Comparison of ENCODE assay signal across 1 cellular context in the genomic region with DNA sequence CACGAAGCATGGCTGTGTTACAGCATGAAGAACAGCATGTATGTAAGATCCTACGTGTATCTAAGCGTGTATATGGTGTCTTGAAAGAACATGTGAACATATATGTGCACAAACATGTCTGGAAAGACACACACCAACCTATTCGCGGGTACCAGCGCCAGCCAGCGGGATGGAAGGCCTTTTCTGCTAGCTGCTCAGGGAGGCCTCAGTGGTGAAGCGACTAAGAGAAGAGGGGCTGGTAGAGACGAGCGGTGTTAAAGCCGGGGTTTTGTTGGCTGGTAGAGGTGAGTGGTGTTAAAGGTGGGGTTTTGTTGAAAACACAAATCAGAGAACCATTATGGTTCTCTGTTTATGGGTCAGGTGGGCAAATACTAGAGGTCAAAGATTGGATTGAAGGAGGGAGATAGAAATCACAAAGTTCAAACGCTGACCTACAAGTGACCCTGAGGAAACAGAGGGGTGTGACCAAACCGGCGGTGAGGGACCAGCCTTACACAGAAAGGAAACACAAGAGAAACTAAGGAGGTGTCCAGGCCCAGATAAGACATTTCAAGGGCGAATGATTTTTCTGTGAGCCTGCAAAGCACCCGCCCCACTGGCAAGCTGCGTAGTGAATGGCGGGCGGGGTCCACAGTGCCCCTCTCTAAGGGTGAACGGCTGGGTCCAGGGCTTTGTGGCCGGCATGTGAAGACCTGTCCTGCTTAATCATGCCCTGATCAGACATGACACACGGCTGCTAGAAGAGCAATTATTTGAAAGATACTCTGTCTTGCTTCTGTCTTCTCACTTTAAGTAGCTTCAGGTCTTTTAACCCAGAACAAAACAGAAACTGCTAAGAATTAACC.
TF ChIP-seq lines count a peak whose summit lies in the region.

No MANE protein-coding gene starts in this region.

TF ChIP-seq in K562, 482 proteins besides CTCF, POLR2A, EP300 and RAD21:
- TF ChIP-seq, protein P1, sequence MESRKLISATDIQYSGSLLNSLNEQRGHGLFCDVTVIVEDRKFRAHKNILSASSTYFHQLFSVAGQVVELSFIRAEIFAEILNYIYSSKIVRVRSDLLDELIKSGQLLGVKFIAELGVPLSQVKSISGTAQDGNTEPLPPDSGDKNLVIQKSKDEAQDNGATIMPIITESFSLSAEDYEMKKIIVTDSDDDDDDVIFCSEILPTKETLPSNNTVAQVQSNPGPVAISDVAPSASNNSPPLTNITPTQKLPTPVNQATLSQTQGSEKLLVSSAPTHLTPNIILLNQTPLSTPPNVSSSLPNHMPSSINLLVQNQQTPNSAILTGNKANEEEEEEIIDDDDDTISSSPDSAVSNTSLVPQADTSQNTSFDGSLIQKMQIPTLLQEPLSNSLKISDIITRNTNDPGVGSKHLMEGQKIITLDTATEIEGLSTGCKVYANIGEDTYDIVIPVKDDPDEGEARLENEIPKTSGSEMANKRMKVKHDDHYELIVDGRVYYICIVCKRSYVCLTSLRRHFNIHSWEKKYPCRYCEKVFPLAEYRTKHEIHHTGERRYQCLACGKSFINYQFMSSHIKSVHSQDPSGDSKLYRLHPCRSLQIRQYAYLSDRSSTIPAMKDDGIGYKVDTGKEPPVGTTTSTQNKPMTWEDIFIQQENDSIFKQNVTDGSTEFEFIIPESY (CRISPR knock-in tag; IDR thresholded peaks at IDR 0.05): peak; percentile 49; the same call in 1 of the 2 replicates
- TF ChIP-seq DDX20 (tag; IDR thresholded peaks at IDR 0.05; ENCODE audit: low read depth) (no peak), ZNF57 (CRISPR knock-in tag; IDR thresholded peaks at IDR 0.05) (no peak), FOS (IDR thresholded peaks at IDR 0.05; ENCODE audit: extremely low read depth, insufficient read length) (no peak), TBL1XR1 (IDR thresholded peaks at IDR 0.05; ENCODE audit: low read length in 2 of 2) (0 out of 4 replicates have a peak, but pooled peaks of 1 of the 2 experiments have one; percentile 18), ESRRA (IDR thresholded peaks at IDR 0.05; ENCODE audit: borderline replicate concordance, low read depth) (peak; percentile 92), SAFB (IDR thresholded peaks at IDR 0.05; ENCODE audit: borderline replicate concordance, low read depth, low read length) (no peak), HDAC1 (IDR thresholded peaks at IDR 0.05) (0 out of 4 replicates have a peak, but pooled peaks of 1 of the 2 experiments have one; percentile 15), ZFP36 (IDR thresholded peaks at IDR 0.05; ENCODE audit: low read depth, low read length, partially characterized antibody) (no peak), NR2C2 (CRISPR knock-in tag; IDR thresholded peaks at IDR 0.05) (no peak), NR2C2 (tag; IDR thresholded peaks at IDR 0.05) (peak; percentile 28; the same call in 1 of the 2 replicates), KDM2B (CRISPR knock-in tag; IDR thresholded peaks at IDR 0.05) (no peak)
- TF ChIP-seq, protein P2, sequence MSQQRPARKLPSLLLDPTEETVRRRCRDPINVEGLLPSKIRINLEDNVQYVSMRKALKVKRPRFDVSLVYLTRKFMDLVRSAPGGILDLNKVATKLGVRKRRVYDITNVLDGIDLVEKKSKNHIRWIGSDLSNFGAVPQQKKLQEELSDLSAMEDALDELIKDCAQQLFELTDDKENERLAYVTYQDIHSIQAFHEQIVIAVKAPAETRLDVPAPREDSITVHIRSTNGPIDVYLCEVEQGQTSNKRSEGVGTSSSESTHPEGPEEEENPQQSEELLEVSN (IDR thresholded peaks at IDR 0.05; ENCODE audit: borderline replicate concordance in 1 of 2, extremely low read depth in 1 of 2, insufficient read depth in 1 of 2, insufficient read length in 1 of 2, low read depth in 1 of 2, low read length in 1 of 2, poor library complexity in 1 of 2, severe bottlenecking in 1 of 2): no peak
- TF ChIP-seq, protein P3, sequence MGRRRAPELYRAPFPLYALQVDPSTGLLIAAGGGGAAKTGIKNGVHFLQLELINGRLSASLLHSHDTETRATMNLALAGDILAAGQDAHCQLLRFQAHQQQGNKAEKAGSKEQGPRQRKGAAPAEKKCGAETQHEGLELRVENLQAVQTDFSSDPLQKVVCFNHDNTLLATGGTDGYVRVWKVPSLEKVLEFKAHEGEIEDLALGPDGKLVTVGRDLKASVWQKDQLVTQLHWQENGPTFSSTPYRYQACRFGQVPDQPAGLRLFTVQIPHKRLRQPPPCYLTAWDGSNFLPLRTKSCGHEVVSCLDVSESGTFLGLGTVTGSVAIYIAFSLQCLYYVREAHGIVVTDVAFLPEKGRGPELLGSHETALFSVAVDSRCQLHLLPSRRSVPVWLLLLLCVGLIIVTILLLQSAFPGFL (CRISPR knock-in tag; IDR thresholded peaks at IDR 0.05): no peak
- TF ChIP-seq, protein P4, sequence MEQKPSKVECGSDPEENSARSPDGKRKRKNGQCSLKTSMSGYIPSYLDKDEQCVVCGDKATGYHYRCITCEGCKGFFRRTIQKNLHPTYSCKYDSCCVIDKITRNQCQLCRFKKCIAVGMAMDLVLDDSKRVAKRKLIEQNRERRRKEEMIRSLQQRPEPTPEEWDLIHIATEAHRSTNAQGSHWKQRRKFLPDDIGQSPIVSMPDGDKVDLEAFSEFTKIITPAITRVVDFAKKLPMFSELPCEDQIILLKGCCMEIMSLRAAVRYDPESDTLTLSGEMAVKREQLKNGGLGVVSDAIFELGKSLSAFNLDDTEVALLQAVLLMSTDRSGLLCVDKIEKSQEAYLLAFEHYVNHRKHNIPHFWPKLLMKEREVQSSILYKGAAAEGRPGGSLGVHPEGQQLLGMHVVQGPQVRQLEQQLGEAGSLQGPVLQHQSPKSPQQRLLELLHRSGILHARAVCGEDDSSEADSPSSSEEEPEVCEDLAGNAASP (IDR thresholded peaks at IDR 0.05): no peak
- TF ChIP-seq, protein P5, sequence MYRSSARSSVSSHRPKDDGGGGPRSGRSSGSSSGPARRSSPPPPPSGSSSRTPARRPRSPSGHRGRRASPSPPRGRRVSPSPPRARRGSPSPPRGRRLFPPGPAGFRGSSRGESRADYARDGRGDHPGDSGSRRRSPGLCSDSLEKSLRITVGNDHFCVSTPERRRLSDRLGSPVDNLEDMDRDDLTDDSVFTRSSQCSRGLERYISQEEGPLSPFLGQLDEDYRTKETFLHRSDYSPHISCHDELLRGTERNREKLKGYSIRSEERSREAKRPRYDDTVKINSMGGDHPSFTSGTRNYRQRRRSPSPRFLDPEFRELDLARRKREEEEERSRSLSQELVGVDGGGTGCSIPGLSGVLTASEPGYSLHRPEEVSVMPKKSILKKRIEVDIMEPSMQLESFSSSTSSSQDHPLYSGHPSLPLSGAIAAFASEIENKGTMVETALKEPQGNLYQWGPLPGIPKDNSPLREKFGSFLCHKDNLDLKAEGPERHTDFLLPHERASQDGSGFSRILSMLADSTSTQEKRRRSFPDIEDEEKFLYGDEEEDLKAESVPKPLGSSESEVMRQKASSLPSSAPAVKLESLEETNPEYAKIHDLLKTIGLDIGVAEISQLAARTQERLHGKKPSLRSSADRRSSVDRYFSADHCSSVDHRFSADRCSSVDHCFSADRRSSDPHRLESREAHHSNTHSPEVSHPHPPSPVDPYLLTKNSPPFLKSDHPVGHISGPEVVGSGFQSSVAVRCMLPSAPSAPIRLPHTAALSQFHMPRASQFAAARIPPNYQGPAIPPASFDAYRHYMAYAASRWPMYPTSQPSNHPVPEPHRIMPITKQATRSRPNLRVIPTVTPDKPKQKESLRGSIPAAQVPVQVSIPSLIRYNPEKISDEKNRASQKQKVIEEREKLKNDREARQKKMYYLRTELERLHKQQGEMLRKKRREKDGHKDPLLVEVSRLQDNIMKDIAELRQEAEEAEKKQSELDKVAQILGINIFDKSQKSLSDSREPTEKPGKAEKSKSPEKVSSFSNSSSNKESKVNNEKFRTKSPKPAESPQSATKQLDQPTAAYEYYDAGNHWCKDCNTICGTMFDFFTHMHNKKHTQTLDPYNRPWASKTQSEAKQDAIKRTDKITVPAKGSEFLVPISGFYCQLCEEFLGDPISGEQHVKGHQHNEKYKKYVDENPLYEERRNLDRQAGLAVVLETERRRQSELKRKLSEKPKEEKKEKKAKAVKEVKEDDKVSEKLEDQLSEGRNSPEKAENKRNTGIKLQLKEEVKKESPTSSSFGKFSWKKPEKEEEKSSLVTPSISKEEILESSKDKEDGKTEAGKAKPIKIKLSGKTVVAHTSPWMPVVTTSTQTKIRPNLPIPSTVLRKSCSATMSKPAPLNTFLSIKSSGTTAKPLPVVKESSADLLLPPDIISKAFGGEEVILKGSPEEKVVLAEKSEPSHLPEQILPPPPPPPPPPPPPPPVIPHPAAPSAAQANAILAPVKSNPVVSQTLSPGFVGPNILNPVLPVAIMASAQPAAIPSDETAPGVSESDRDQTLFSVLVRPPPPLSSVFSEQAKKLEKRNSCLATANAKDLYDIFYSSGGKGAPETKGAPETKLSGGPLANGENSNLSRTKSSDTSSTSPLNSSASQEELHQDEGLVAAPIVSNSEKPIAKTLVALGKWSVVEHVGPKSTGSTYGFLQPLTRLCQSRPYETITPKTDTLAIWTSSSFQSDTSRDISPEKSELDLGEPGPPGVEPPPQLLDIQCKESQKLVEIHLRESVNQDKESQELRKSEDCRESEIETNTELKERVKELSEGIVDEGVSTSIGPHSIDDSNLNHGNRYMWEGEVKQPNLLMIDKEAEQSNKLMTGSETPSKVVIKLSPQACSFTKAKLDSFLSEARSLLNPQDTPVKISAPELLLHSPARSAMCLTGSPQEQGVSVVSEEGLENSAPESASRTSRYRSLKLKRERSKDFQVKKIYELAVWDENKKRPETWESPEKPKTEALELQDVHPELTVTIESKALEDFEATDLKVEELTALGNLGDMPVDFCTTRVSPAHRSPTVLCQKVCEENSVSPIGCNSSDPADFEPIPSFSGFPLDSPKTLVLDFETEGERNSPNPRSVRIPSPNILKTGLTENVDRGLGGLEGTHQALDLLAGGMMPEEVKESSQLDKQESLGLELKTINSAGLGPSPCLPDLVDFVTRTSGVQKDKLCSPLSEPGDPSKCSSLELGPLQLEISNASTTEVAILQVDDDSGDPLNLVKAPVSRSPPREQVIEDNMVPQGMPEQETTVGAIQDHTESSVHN (IDR thresholded peaks at IDR 0.05; ENCODE audit: borderline replicate concordance in 1 of 2, low read depth in 1 of 2): no peak
- TF ChIP-seq, protein P6, sequence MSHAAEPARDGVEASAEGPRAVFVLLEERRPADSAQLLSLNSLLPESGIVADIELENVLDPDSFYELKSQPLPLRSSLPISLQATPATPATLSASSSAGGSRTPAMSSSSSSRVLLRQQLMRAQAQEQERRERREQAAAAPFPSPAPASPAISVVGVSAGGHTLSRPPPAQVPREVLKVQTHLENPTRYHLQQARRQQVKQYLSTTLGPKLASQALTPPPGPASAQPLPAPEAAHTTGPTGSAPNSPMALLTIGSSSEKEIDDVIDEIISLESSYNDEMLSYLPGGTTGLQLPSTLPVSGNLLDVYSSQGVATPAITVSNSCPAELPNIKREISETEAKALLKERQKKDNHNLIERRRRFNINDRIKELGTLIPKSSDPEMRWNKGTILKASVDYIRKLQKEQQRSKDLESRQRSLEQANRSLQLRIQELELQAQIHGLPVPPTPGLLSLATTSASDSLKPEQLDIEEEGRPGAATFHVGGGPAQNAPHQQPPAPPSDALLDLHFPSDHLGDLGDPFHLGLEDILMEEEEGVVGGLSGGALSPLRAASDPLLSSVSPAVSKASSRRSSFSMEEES (CRISPR knock-in tag; IDR thresholded peaks at IDR 0.05): no peak
